Comparison of ENCODE assay signal across 8 cellular contexts in genomic region chr3:126982125-126982521, GRCh38. TPM values are rescaled to one million over a fixed set of nuclear protein-coding genes. Genes with fewer than 3 reads are reported as not detected.
A peak's percentile ranks its signal among the peaks of the same experiment; 100 is the strongest.
DNase-seq lines count a peak whose midpoint lies in the region; ATAC-seq and TF ChIP-seq lines count a peak whose summit lies in the region.

No MANE protein-coding gene starts in this region.

- H3K27me3 ChIP-seq in SJSA1 (replicated peaks) (no peaks in the 10 kb centered on the region), mucosa of rectum (ENCODE audit: control insufficient read depth in 2 of 2, insufficient read depth in 2 of 2, low read length in 2 of 2) (peaks cover 2 to 3% of the 10 kb centered on the region in 2 donors)

- TF ChIP-seq CTCF in cardiac fibroblast (IDR thresholded peaks at IDR 0.05; ENCODE audit: low read depth, low read length), result no peak

- H3K9me3 ChIP-seq in SJSA1 (replicated peaks) (no peaks in the 10 kb centered on the region), mucosa of rectum (ENCODE audit: control insufficient read depth in 2 of 2, low read length in 2 of 2) (no peaks in the 10 kb centered on the region)

- H3K4me3 ChIP-seq in SJSA1 (peak overlapping the region; percentile 92), cardiac fibroblast (replicated peaks in 1 of 2; ENCODE audit: low read depth in 2 of 2, low read length in 2 of 2) (peak overlapping the region; percentile 42 to 55), mucosa of rectum (ENCODE audit: low read length in 2 of 2) (peak overlapping the region; percentile 60 to 66)

- H3K4me1 ChIP-seq in SJSA1 (replicated peaks) (peaks cover 20% of the 10 kb centered on the region), mucosa of rectum (ENCODE audit: control insufficient read depth in 2 of 2, insufficient read depth in 2 of 2, low read length in 2 of 2) (peaks cover 9% of the 10 kb centered on the region in 2 donors)

- DNase-seq in NCI-H82 (lab: John Stamatoyannopoulos, UW), result peak; percentile 58
- no peak for DNase-seq in NCI-H82 treated with DMSO at 0.1 percent for 48 hours (lab: John Stamatoyannopoulos, UW; ENCODE audit: unreplicated experiment)
- DNase-seq in SJSA1 (ENCODE audit: low read depth in 1 of 2, low spot score in 2 of 2), result no peak
- peak in 1 of 2 donors; percentile 45 for DNase-seq in cardiac fibroblast (ENCODE audit: low read depth in 2 of 2)
- DNase-seq in stimulated activated naive CD4-positive, alpha-beta T cell treated with Interleukin-2 at 50 U/mL for 16 hours (lab: John Stamatoyannopoulos, UW), result peak; percentile 73
- no peak for DNase-seq in NCI-H1092 (lab: John Stamatoyannopoulos, UW)

- peak overlapping the region; percentile 79 for H3K27ac ChIP-seq in SJSA1
- H3K27ac ChIP-seq in mucosa of rectum (ENCODE audit: low read depth in 2 of 2, low read length in 2 of 2), result peak overlapping the region in 1 of 2 donors; percentile 81

- H3K9ac ChIP-seq in mucosa of rectum (ENCODE audit: low read depth in 1 of 2, low read length in 2 of 2), result peak overlapping the region; percentile 4 to 72

- ATAC-seq in HG02973 (IDR thresholded peaks at IDR 0.05; ENCODE audit: unreplicated experiment), result peak; percentile 30

- H3K36me3 ChIP-seq in SJSA1, result peaks cover 8% of the 10 kb centered on the region
- H3K36me3 ChIP-seq in mucosa of rectum (ENCODE audit: control insufficient read depth in 2 of 2, insufficient read depth in 2 of 2, low read length in 2 of 2), result no peaks in the 10 kb centered on the region

RNA-seq across cellular contexts. Expression of gene PLXNA1, which starts 0.8 kb away (rescaled TPM):
- 28.7 and 44.4 TPM in 2 replicates for total RNA-seq in SJSA1 (2014; rRNA removed; shearing (Covaris generic))

Comparison
In these comparisons a context has a peak if more than half of its experiments do, and no peak if none do; other contexts are left out.
1. DNase-seq: peak in NCI-H82 (single experiment) and stimulated activated naive CD4-positive, alpha-beta T cell treated with Interleukin-2 at 50 U/mL for 16 hours (single experiment); none in NCI-H82 treated with DMSO at 0.1 percent for 48 hours (single experiment), SJSA1 (0 of 2) and NCI-H1092 (single experiment).
2. Peak in every context shown above with its lines, with median percentiles within 50 percentile points of each other: H3K4me3 ChIP-seq.